ENCODE assay signal across 1 cellular context in genomic region chr7:2621061-2621828, GRCh38.
TF ChIP-seq lines count a peak whose summit lies in the region.

No MANE protein-coding gene starts in this region.

TF ChIP-seq in HepG2, 621 proteins besides CTCF, POLR2A, EP300 and RAD21 (continued from another document):
- TF ChIP-seq THAP8 (CRISPR knock-in tag; IDR thresholded peaks at IDR 0.05; ENCODE audit: borderline replicate concordance): no peak
- no peak for TF ChIP-seq TBP (CRISPR knock-in tag; IDR thresholded peaks at IDR 0.05)
- TF ChIP-seq ZFX (CRISPR knock-in tag; IDR thresholded peaks at IDR 0.05; ENCODE audit: low read depth): peak; percentile 73
- peak; percentile 89 for TF ChIP-seq ZNF281 (CRISPR knock-in tag; IDR thresholded peaks at IDR 0.05; ENCODE audit: borderline replicate concordance)
- TF ChIP-seq BRF2 (CRISPR knock-in tag; IDR thresholded peaks at IDR 0.05): no peak
- peak; percentile 48; the same call in 1 of the 2 replicates for TF ChIP-seq ZNF768 (CRISPR knock-in tag; IDR thresholded peaks at IDR 0.05)
- peak; percentile 79; the same call in 1 of the 2 replicates for TF ChIP-seq ZNF510 (CRISPR knock-in tag; IDR thresholded peaks at IDR 0.05; ENCODE audit: low read depth)
- no peak for TF ChIP-seq HBP1 (CRISPR knock-in tag; IDR thresholded peaks at IDR 0.05; ENCODE audit: low read depth)
- TF ChIP-seq DDIT3 (CRISPR knock-in tag; IDR thresholded peaks at IDR 0.05): no peak
- no peak for TF ChIP-seq ZBTB39 (CRISPR knock-in tag; IDR thresholded peaks at IDR 0.05)
- no peak for TF ChIP-seq ZSCAN30 (CRISPR knock-in tag; IDR thresholded peaks at IDR 0.05)
- TF ChIP-seq SAFB2 (CRISPR knock-in tag; IDR thresholded peaks at IDR 0.05; ENCODE audit: borderline replicate concordance, low read depth): no peak
- no peak for TF ChIP-seq ZNF275 (CRISPR knock-in tag; IDR thresholded peaks at IDR 0.05; ENCODE audit: borderline replicate concordance)
- no peak for TF ChIP-seq TEF (CRISPR knock-in tag; IDR thresholded peaks at IDR 0.05)
- TF ChIP-seq ELF4 (CRISPR knock-in tag; IDR thresholded peaks at IDR 0.05; ENCODE audit: borderline replicate concordance): no peak
- no peak for TF ChIP-seq ETV5 (CRISPR knock-in tag; IDR thresholded peaks at IDR 0.05; ENCODE audit: borderline replicate concordance)
- TF ChIP-seq NONO (IDR thresholded peaks at IDR 0.05): no peak
- no peak for TF ChIP-seq NONO (CRISPR knock-in tag; conservative IDR thresholded peaks at IDR 0.05)
- no peak for TF ChIP-seq ZSCAN31 (CRISPR knock-in tag; IDR thresholded peaks at IDR 0.05; ENCODE audit: low read depth)
TF ChIP-seq in HepG2: peak in this region for 83.
